Comparison of ENCODE assay signal across 1 cellular context in the genomic region with DNA sequence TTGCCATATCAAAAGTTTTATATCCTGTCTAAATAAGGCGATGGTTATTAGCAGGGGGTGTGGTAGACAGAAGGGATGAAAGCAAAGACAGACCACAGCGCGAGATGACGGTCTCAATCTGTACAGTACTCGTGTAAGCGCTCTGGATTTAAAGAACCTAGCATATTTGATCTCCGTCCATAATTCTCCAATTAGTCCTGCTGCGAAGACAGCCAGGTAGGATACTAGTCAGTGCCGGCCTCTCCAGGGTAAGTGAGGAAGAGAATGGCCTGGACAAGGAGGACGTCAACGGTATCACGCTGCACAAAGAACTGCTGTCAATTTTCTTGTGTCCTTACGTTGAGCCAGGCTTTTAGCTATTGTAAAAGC.
TF ChIP-seq lines count a peak whose summit lies in the region.

No MANE protein-coding gene starts in this region.

TF ChIP-seq in neural cell, 6 proteins besides CTCF, POLR2A, EP300 and RAD21 (continued from another document):
- TF ChIP-seq, protein P1, sequence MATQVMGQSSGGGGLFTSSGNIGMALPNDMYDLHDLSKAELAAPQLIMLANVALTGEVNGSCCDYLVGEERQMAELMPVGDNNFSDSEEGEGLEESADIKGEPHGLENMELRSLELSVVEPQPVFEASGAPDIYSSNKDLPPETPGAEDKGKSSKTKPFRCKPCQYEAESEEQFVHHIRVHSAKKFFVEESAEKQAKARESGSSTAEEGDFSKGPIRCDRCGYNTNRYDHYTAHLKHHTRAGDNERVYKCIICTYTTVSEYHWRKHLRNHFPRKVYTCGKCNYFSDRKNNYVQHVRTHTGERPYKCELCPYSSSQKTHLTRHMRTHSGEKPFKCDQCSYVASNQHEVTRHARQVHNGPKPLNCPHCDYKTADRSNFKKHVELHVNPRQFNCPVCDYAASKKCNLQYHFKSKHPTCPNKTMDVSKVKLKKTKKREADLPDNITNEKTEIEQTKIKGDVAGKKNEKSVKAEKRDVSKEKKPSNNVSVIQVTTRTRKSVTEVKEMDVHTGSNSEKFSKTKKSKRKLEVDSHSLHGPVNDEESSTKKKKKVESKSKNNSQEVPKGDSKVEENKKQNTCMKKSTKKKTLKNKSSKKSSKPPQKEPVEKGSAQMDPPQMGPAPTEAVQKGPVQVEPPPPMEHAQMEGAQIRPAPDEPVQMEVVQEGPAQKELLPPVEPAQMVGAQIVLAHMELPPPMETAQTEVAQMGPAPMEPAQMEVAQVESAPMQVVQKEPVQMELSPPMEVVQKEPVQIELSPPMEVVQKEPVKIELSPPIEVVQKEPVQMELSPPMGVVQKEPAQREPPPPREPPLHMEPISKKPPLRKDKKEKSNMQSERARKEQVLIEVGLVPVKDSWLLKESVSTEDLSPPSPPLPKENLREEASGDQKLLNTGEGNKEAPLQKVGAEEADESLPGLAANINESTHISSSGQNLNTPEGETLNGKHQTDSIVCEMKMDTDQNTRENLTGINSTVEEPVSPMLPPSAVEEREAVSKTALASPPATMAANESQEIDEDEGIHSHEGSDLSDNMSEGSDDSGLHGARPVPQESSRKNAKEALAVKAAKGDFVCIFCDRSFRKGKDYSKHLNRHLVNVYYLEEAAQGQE (IDR thresholded peaks at IDR 0.05; ENCODE audit: borderline replicate concordance), result no peak
- no peak for TF ChIP-seq POLR2AphosphoS5 (IDR thresholded peaks at IDR 0.05)
- TF ChIP-seq SMC3 (conservative IDR thresholded peaks at IDR 0.05; ENCODE audit: poor library complexity), result no peak
- no peak for TF ChIP-seq EZH2 (IDR thresholded peaks at IDR 0.05; ENCODE audit: borderline replicate concordance, insufficient read depth, low read length, poor library complexity, severe bottlenecking)
